ENCODE assay signal across 8 cellular contexts in genomic region chr7:100080895-100081534, GRCh38. TPM values are rescaled to one million over a fixed set of nuclear protein-coding genes. Genes with fewer than 3 reads are reported as not detected.
DNase-seq lines count a peak whose midpoint lies in the region; ATAC-seq and TF ChIP-seq lines count a peak whose summit lies in the region.

No MANE protein-coding gene starts in this region.

- H3K9ac ChIP-seq in SK-N-MC (ENCODE audit: insufficient read length): peak overlapping the region; percentile 98

- peaks cover 18 to 33% of the 10 kb centered on the region in 2 donors for H3K36me3 Mint-ChIP-seq in CD14-positive monocyte

- peak overlapping the region; percentile 80 to 93 (median 87) for H3K27ac Mint-ChIP-seq in CD14-positive monocyte

- peaks cover 26% of the 10 kb centered on the region; the same call in 1 of the 2 replicates for H3K9me3 ChIP-seq in SK-N-MC (ENCODE audit: low read depth, low read length)
- no peaks in the 10 kb centered on the region for H3K9me3 ChIP-seq in psoas muscle

- peak overlapping the region; percentile 80 for H3K27ac ChIP-seq in SK-N-MC
- H3K27ac ChIP-seq in psoas muscle: peak overlapping the region; percentile 92

- peaks cover 34% of the 10 kb centered on the region for H3K4me1 Mint-ChIP-seq in CD14-positive monocyte

- peaks cover 15% of the 10 kb centered on the region for H3K4me1 ChIP-seq in psoas muscle

- peak overlapping the region; percentile 100 for H3K4me3 ChIP-seq in SK-N-MC
- peak overlapping the region; percentile 92 for H3K4me3 ChIP-seq in fibroblast of mammary gland (ENCODE audit: control insufficient read depth, low read depth, low read length)
- peak overlapping the region; percentile 94 for H3K4me3 ChIP-seq in psoas muscle

- TF ChIP-seq CTCF in CD14-positive monocyte (IDR thresholded peaks at IDR 0.05) (no peak), fibroblast of mammary gland (conservative IDR thresholded peaks at IDR 0.05; ENCODE audit: control insufficient read depth, insufficient read depth, low read depth, low read length) (no peak), psoas muscle (IDR thresholded peaks at IDR 0.05) (no peak)

- DNase-seq in CD14-positive monocyte (ENCODE audit: low spot score): no peak
- no peak for DNase-seq in SK-N-MC (ENCODE audit: low read depth, low spot score)
- DNase-seq in fibroblast of mammary gland (ENCODE audit: low read depth): no peak
- no peak for DNase-seq in psoas muscle
- no peak for DNase-seq in SIG-M5 (lab: John Stamatoyannopoulos, UW)
- no peak for DNase-seq in activated CD4-positive, alpha-beta T cell treated with anti-CD3 and anti-CD28 coated beads, Interleukin-2, amount 50 U/mL, for 48 hours
- DNase-seq in superior temporal gyrus (ENCODE audit: extremely low spot score): no peak

- peaks cover 0 to 5% (median 0%) of the 10 kb centered on the region in 7 donors for H3K9me3 Mint-ChIP-seq in CD14-positive monocyte

- ATAC-seq in GM21619 (IDR thresholded peaks at IDR 0.05; ENCODE audit: unreplicated experiment) (peak; percentile 6), psoas muscle (peak in 1 of 4 donors; percentile 46)

- peak overlapping the region; percentile 82 to 92 for H3K4me3 Mint-ChIP-seq in CD14-positive monocyte

- 0 to 1% (median 0%) methylated on average over 34 of the region's 34 CpGs for WGBS in psoas muscle, 3 donors

- no peaks in the 10 kb centered on the region for H3K27me3 ChIP-seq in psoas muscle (ENCODE audit: insufficient read depth in 3 of 3, low read length in 2 of 3)

- peaks cover 5 to 15% (median 13%) of the 10 kb centered on the region in 3 donors for H3K27me3 Mint-ChIP-seq in CD14-positive monocyte (ENCODE audit: low read depth in 3 of 3)

- H3K36me3 ChIP-seq in SK-N-MC (ENCODE audit: insufficient read depth, low read length): peaks cover 44% of the 10 kb centered on the region
- peaks cover 3 to 38% of the 10 kb centered on the region in 2 donors for H3K36me3 ChIP-seq in psoas muscle (ENCODE audit: insufficient read depth in 1 of 2, low read depth in 1 of 2)

- intact Hi-C loops in CD14-positive monocyte (cut with micrococcal nuclease): loop anchor here (10.0 kb wide), 1 partner anchor 66 kb away; the partner anchor contains the start of gene ZKSCAN1 (in 2 of the 2)
- intact Hi-C loops in psoas muscle (cut with DNase I): loop anchor here in 1 of 2 donors (2.0 kb wide), 1 partner anchor 62 kb away; no protein-coding TSS in a partner anchor

RNA-seq across cellular contexts. Expression of gene ZNF3, which starts 0.5 kb away (rescaled TPM):
- polyA plus RNA-seq in CD14-positive monocyte (1 to 10 TPM; 7.1 to 8.9 TPM), psoas muscle (10 to 100 TPM; 11.2 to 26.4 (median 15.1) TPM)
- 10 to 100 TPM; 14.6 to 23.8 (median 17.1) TPM for total RNA-seq in psoas muscle

RNA-seq across cellular contexts. Expression of gene COPS6, which starts 7.8 kb away (rescaled TPM):
- polyA plus RNA-seq in CD14-positive monocyte (100 to 1,000 TPM; 109 to 119 TPM), psoas muscle (100 to 1,000 TPM; 104 to 145 (median 126) TPM)
- total RNA-seq in psoas muscle: 100 to 1,000 TPM in 3 of 4 donors, 10 to 100 TPM in 1; 82.9 to 130 (median 111) TPM

RNA-seq across cellular contexts. Expression of gene MCM7, which starts 20.2 kb away (rescaled TPM):
- polyA plus RNA-seq in CD14-positive monocyte (1 to 10 TPM; 6.9 to 8.8 TPM), psoas muscle (10 to 100 TPM; 33.3 to 40.6 (median 33.8) TPM)
- 10 to 100 TPM; 24.6 to 34.0 (median 30.6) TPM for total RNA-seq in psoas muscle

RNA-seq across cellular contexts. Expression of gene AP4M1, which starts 20.4 kb away (rescaled TPM):
- 10 to 100 TPM; 10.5 to 13.1 TPM for polyA plus RNA-seq in CD14-positive monocyte
- total RNA-seq in psoas muscle: 10 to 100 TPM in 2 of 4 donors, 1 to 10 TPM in 2; 8.8 to 12.9 (median 10.8) TPM
- 10 to 100 TPM; 10.9 to 19.2 (median 14.5) TPM for polyA plus RNA-seq in psoas muscle

RNA-seq across cellular contexts. Expression of gene ZSCAN21, which starts 31.4 kb away (rescaled TPM):
- polyA plus RNA-seq in CD14-positive monocyte (1 to 10 TPM; 1.5 to 4.6 TPM), psoas muscle (10 to 100 TPM in 2 of 3 donors, 1 to 10 TPM in 1; 6.8 to 25.6 (median 16.2) TPM)
- total RNA-seq in psoas muscle: 10 to 100 TPM in 3 of 4 donors, 1 to 10 TPM in 1; 9.9 to 20.3 (median 11.7) TPM
